10 cellular contexts compared by ENCODE assay signal in the genomic region with DNA sequence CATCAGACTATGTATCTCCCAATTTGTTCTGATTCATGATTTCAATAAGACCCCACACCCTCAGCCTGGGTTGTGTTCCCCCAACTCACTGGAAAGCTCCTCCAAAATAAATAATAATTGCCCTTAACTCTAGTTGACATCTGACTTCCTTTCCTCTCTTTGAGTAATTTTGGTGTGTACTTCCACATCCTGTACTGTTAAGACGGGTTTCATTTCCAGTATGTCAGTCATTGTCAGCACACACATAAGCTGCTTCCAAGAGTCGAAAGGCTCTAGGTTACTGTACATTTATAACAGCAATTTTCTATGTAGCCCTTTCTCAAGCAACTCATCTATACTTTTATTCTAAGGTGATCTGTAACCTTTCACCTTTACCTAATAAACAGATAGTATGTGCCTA. TPM values are rescaled to one million over a fixed set of nuclear protein-coding genes. Genes with fewer than 3 reads are reported as not detected.
DNase-seq lines count a peak whose midpoint lies in the region; ATAC-seq and TF ChIP-seq lines count a peak whose summit lies in the region.
"Had no signal": no experiment of that assay in that cellular context is flagged by ENCODE, and none has a peak within 500 bp of the region (broad histone marks: within the 10 kb centered on the region; RNA-seq: fewer than 3 reads in every experiment).

No MANE protein-coding gene starts in this region.

- H3K27me3 Mint-ChIP-seq in activated naive CD8-positive, alpha-beta T cell treated with anti-CD3 and anti-CD28 coated beads, Interleukin-2, amount 50 U/mL, for 24 hours = no peaks in the 10 kb centered on the region

- no peak overlapping the region for H3K4me3 Mint-ChIP-seq in activated naive CD8-positive, alpha-beta T cell treated with anti-CD3 and anti-CD28 coated beads, Interleukin-2, amount 50 U/mL, for 24 hours

- DNase-seq in activated naive CD8-positive, alpha-beta T cell treated with anti-CD3 and anti-CD28 coated beads, Interleukin-2, amount 50 U/mL, for 24 hours = no peak
- DNase-seq in prostate gland (ENCODE audit: low spot score) (no peak), NCI-H774 (lab: John Stamatoyannopoulos, UW) (no peak), HEK293T (ENCODE audit: extremely low spot score) (no peak)
- DNase-seq in stimulated activated CD4-positive, alpha-beta T cell treated with anti-CD3 and anti-CD28 coated beads, Interleukin-4, amount 100 ng/mL, for 1 hour = no peak
- DNase-seq: activated T-cell treated with anti-CD3 and anti-CD28 coated beads, Interleukin-2, amount 50 U/mL, for 48 hours; NCI-H524; T1000 had no signal

- H3K27ac ChIP-seq in prostate gland = peak overlapping the region; percentile 49 to 65

- no peaks in the 10 kb centered on the region for H3K9me3 ChIP-seq in prostate gland

- POLR2A ChIA-PET in HEK293T (lab: Yijun Ruan, JAX) = no interaction called here

- H3K36me3 ChIP-seq in prostate gland = no peaks in the 10 kb centered on the region

- TF ChIP-seq CTCF in prostate gland (IDR thresholded peaks at IDR 0.05) = no peak

- no peaks in the 10 kb centered on the region for H3K27me3 ChIP-seq in prostate gland (replicated peaks; ENCODE audit: insufficient read depth)

- no peak overlapping the region for H3K27ac Mint-ChIP-seq in activated naive CD8-positive, alpha-beta T cell treated with anti-CD3 and anti-CD28 coated beads, Interleukin-2, amount 50 U/mL, for 24 hours

- H3K4me3 ChIP-seq in prostate gland = no peak overlapping the region

- H3K9me3 Mint-ChIP-seq in activated naive CD8-positive, alpha-beta T cell treated with anti-CD3 and anti-CD28 coated beads, Interleukin-2, amount 50 U/mL, for 24 hours = no peaks in the 10 kb centered on the region

- peak; percentile 68 for ATAC-seq in GM18511 (IDR thresholded peaks at IDR 0.05; ENCODE audit: unreplicated experiment)
- peak; percentile 52 for ATAC-seq in HG03342 (IDR thresholded peaks at IDR 0.05; ENCODE audit: unreplicated experiment)
- ATAC-seq in activated naive CD8-positive, alpha-beta T cell treated with anti-CD3 and anti-CD28 coated beads, Interleukin-2, amount 50 U/mL, for 24 hours = peak; percentile 56

- intact Hi-C loops in prostate gland (cut with DNase I) = no loop called here

- CTCF ChIA-PET in HEK293T (lab: Yijun Ruan, JAX) = no interaction called here

- peaks cover 36% of the 10 kb centered on the region for H3K4me1 Mint-ChIP-seq in activated naive CD8-positive, alpha-beta T cell treated with anti-CD3 and anti-CD28 coated beads, Interleukin-2, amount 50 U/mL, for 24 hours

- no peak for TF ChIP-seq POLR2A in prostate gland (IDR thresholded peaks at IDR 0.05)

- peaks cover 4% of the 10 kb centered on the region for H3K4me1 ChIP-seq in prostate gland (replicated peaks)

- 31% methylated on average over 2 of the region's 2 CpGs for WGBS in prostate gland

- no peaks in the 10 kb centered on the region for H3K36me3 Mint-ChIP-seq in activated naive CD8-positive, alpha-beta T cell treated with anti-CD3 and anti-CD28 coated beads, Interleukin-2, amount 50 U/mL, for 24 hours (ENCODE audit: low read depth)

TF ChIP-seq in HEK293T, 16 proteins besides CTCF, POLR2A, EP300 and RAD21:
- TF ChIP-seq BHLHE40 (IDR thresholded peaks at IDR 0.05; ENCODE audit: borderline replicate concordance) (no peak), ARNT (IDR thresholded peaks at IDR 0.05) (no peak), CTBP1 (IDR thresholded peaks at IDR 0.05; ENCODE audit: borderline replicate concordance) (no peak), SUZ12 (IDR thresholded peaks at IDR 0.05) (no peak), FOXM1 (IDR thresholded peaks at IDR 0.05; ENCODE audit: borderline replicate concordance) (no peak), HDGF (IDR thresholded peaks at IDR 0.05; ENCODE audit: borderline replicate concordance) (no peak), NFRKB (IDR thresholded peaks at IDR 0.05) (no peak), FOXA1 (IDR thresholded peaks at IDR 0.05) (no peak), ELF4 (IDR thresholded peaks at IDR 0.05) (no peak), SP1 (IDR thresholded peaks at IDR 0.05) (no peak), FOXK2 (IDR thresholded peaks at IDR 0.05) (no peak), TARDBP (IDR thresholded peaks at IDR 0.05) (no peak), ZNF384 (IDR thresholded peaks at IDR 0.05) (no peak), LEF1 (IDR thresholded peaks at IDR 0.05; ENCODE audit: borderline replicate concordance) (no peak), L3MBTL2 (conservative IDR thresholded peaks at IDR 0.05) (no peak)
- TF ChIP-seq, protein P1, sequence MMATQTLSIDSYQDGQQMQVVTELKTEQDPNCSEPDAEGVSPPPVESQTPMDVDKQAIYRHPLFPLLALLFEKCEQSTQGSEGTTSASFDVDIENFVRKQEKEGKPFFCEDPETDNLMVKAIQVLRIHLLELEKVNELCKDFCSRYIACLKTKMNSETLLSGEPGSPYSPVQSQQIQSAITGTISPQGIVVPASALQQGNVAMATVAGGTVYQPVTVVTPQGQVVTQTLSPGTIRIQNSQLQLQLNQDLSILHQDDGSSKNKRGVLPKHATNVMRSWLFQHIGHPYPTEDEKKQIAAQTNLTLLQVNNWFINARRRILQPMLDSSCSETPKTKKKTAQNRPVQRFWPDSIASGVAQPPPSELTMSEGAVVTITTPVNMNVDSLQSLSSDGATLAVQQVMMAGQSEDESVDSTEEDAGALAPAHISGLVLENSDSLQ (IDR thresholded peaks at IDR 0.05) = no peak

RNA-seq across cellular contexts. Expression of a gene that starts 52.1 kb away (rescaled TPM):
- total RNA-seq in prostate gland = 1 to 10 TPM; 4.6 to 6.0 TPM
